In genomic region chr10:104121485-104122272, GRCh38 we compare ENCODE assay signal across 8 cellular contexts. TPM values are rescaled to one million over a fixed set of nuclear protein-coding genes. Genes with fewer than 3 reads are reported as not detected.
DNase-seq lines count a peak whose midpoint lies in the region; ATAC-seq and TF ChIP-seq lines count a peak whose summit lies in the region.

Gene SFR1 (plus strand): TSS chr10:104122171. CDS start chr10:104122184, 13 bp downstream.

- intact Hi-C loops in thyroid gland (cut with DNase I): no loop called here

- peaks cover 0 to 34% of the 10 kb centered on the region in 2 donors for H3K4me1 ChIP-seq in thyroid gland

- H3K4me3 ChIP-seq in SU-DHL-6 (ENCODE audit: insufficient read depth, low read length, poor library complexity, severe bottlenecking) (peak within 1 kb of the TSS; percentile 84), thyroid gland (replicated peaks in 1 of 3) (peak within 1 kb of the TSS; percentile 24 to 62 (median 49))

- H3K79me2 ChIP-seq in SU-DHL-6 (ENCODE audit: insufficient read depth, low read length): no peaks in the 10 kb centered on the region; the same call in none of the 2 replicates

- peak within 1 kb of the TSS; percentile 96 for H3K4me3 Mint-ChIP-seq in activated naive CD8-positive, alpha-beta T cell treated with anti-CD3 and anti-CD28 coated beads, Interleukin-2, amount 10 ng/mL, durations not matched to agents 7 days and 5 days
- H3K4me3 Mint-ChIP-seq in glutamatergic neuron (ENCODE audit: unreplicated experiment) (peak within 1 kb of the TSS; percentile 91), osteocyte (ENCODE audit: unreplicated experiment) (peak within 1 kb of the TSS; percentile 90)

- no peaks in the 10 kb centered on the region for H4K20me1 ChIP-seq in SU-DHL-6 (ENCODE audit: low read depth, low read length)

- peak; percentile 79 to 97 for TF ChIP-seq POLR2A in thyroid gland (IDR thresholded peaks at IDR 0.05)

- H3K27ac ChIP-seq in SU-DHL-6 (ENCODE audit: low read depth, low read length) (peak within 1 kb of the TSS; percentile 71), thyroid gland (peak within 1 kb of the TSS; percentile 98 to 99 (median 99))

- peaks cover 8% of the 10 kb centered on the region for H3K36me3 Mint-ChIP-seq in activated naive CD8-positive, alpha-beta T cell treated with anti-CD3 and anti-CD28 coated beads, Interleukin-2, amount 10 ng/mL, durations not matched to agents 7 days and 5 days
- no peaks in the 10 kb centered on the region for H3K36me3 Mint-ChIP-seq in glutamatergic neuron (ENCODE audit: unreplicated experiment)
- H3K36me3 Mint-ChIP-seq in osteocyte (ENCODE audit: unreplicated experiment): peaks cover 7% of the 10 kb centered on the region

- 0 to 1% methylated on average over 29 to 47 of the region's 70 CpGs for WGBS in thyroid gland, 2 donors

- peak within 1 kb of the TSS; percentile 85 for H3K9ac ChIP-seq in SU-DHL-6 (ENCODE audit: low read length)

- H3K9me2 ChIP-seq in SU-DHL-6 (replicated peaks; ENCODE audit: insufficient read depth, low read length): no peaks in the 10 kb centered on the region

- H3K27me3 Mint-ChIP-seq in activated naive CD8-positive, alpha-beta T cell treated with anti-CD3 and anti-CD28 coated beads, Interleukin-2, amount 10 ng/mL, durations not matched to agents 7 days and 5 days: peaks cover 18% of the 10 kb centered on the region
- H3K27me3 Mint-ChIP-seq in glutamatergic neuron (ENCODE audit: unreplicated experiment) (no peaks in the 10 kb centered on the region), osteocyte (ENCODE audit: unreplicated experiment) (no peaks in the 10 kb centered on the region)

- H3K27me3 ChIP-seq in SU-DHL-6 (ENCODE audit: low read length) (no peaks in the 10 kb centered on the region), thyroid gland (no peaks in the 10 kb centered on the region)

- H3K9me3 ChIP-seq in SU-DHL-6 (ENCODE audit: insufficient read depth, low read length) (no peaks in the 10 kb centered on the region), thyroid gland (no peaks in the 10 kb centered on the region)

- peaks cover 24% of the 10 kb centered on the region for H3K4me1 Mint-ChIP-seq in activated naive CD8-positive, alpha-beta T cell treated with anti-CD3 and anti-CD28 coated beads, Interleukin-2, amount 10 ng/mL, durations not matched to agents 7 days and 5 days
- H3K4me1 Mint-ChIP-seq in glutamatergic neuron (ENCODE audit: low read depth, unreplicated experiment): no peaks in the 10 kb centered on the region
- H3K4me1 Mint-ChIP-seq in osteocyte (ENCODE audit: unreplicated experiment): peaks cover 25% of the 10 kb centered on the region

- DNase-seq in NCI-H128 (lab: John Stamatoyannopoulos, UW; ENCODE audit: unreplicated experiment): peak; percentile 98
- DNase-seq in activated naive CD8-positive, alpha-beta T cell treated with anti-CD3 and anti-CD28 coated beads, Interleukin-2, amount 10 ng/mL, durations not matched to agents 7 days and 5 days: peak; percentile 99
- DNase-seq in glutamatergic neuron: peak; percentile 99
- DNase-seq in osteocyte (ENCODE audit: extremely low spot score, unreplicated experiment): peak; percentile 100
- DNase-seq in thyroid gland: peak; percentile 99

- H3K9me3 Mint-ChIP-seq in activated naive CD8-positive, alpha-beta T cell treated with anti-CD3 and anti-CD28 coated beads, Interleukin-2, amount 10 ng/mL, durations not matched to agents 7 days and 5 days: no peaks in the 10 kb centered on the region
- peaks cover 3% of the 10 kb centered on the region for H3K9me3 Mint-ChIP-seq in glutamatergic neuron (ENCODE audit: unreplicated experiment)
- no peaks in the 10 kb centered on the region for H3K9me3 Mint-ChIP-seq in osteocyte (ENCODE audit: unreplicated experiment)

- H3K4me2 ChIP-seq in SU-DHL-6 (ENCODE audit: low read depth, low read length, poor library complexity, severe bottlenecking): peak within 1 kb of the TSS; percentile 86

- peak; percentile 91 for ATAC-seq in HG02759 (IDR thresholded peaks at IDR 0.05; ENCODE audit: unreplicated experiment)
- ATAC-seq in activated naive CD8-positive, alpha-beta T cell treated with anti-CD3 and anti-CD28 coated beads, Interleukin-2, amount 10 ng/mL, durations not matched to agents 7 days and 5 days (ENCODE audit: low read depth): peak; percentile 96

- H3K36me3 ChIP-seq in SU-DHL-6 (ENCODE audit: low read length) (no peaks in the 10 kb centered on the region), thyroid gland (no peaks in the 10 kb centered on the region)

- TF ChIP-seq CTCF in GM12873 (IDR thresholded peaks at IDR 0.05; ENCODE audit: insufficient read depth, low read depth, low read length, missing control alignments) (peak; percentile 60), SU-DHL-6 (IDR thresholded peaks at IDR 0.05; ENCODE audit: insufficient read depth, low read length, poor library complexity, severe bottlenecking) (peak; percentile 44), glutamatergic neuron (IDR thresholded peaks at IDR 0.05; ENCODE audit: partially characterized antibody, unreplicated experiment) (peak; percentile 73), osteocyte (IDR thresholded peaks at IDR 0.05) (peak; percentile 72), thyroid gland (IDR thresholded peaks at IDR 0.05) (peak in 5 of 6 experiments; percentile 41 to 67 (median 52))

- POLR2A ChIA-PET in activated naive CD8-positive, alpha-beta T cell treated with anti-CD3 and anti-CD28 coated beads, Interleukin-2, amount 10 ng/mL, durations not matched to agents 7 days and 5 days (lab: Charles Lee): interaction anchor here (0.6 to 3.5 kb wide), 27 partner anchors 11 to 428 kb away, joined by 3 to 28 read pairs (median 5); partner anchors contain the start of genes CFAP43, GSTO1, ITPRIP and SLK

- H3K27ac Mint-ChIP-seq in activated naive CD8-positive, alpha-beta T cell treated with anti-CD3 and anti-CD28 coated beads, Interleukin-2, amount 10 ng/mL, durations not matched to agents 7 days and 5 days: peak within 1 kb of the TSS; percentile 98
- H3K27ac Mint-ChIP-seq in glutamatergic neuron (ENCODE audit: unreplicated experiment): peak within 1 kb of the TSS; percentile 95
- H3K27ac Mint-ChIP-seq in osteocyte (ENCODE audit: unreplicated experiment): peak within 1 kb of the TSS; percentile 100

- H2AFZ ChIP-seq in SU-DHL-6 (ENCODE audit: low read depth, low read length, severe bottlenecking): peak within 1 kb of the TSS; percentile 97

- H3F3A ChIP-seq in SU-DHL-6 (ENCODE audit: insufficient read depth): peaks cover 10% of the 10 kb centered on the region; the same call in 1 of the 2 replicates

RNA-seq across cellular contexts. Expression of gene SFR1, which starts in this region (rescaled TPM):
- 10 to 100 TPM; 13.3 to 15.7 TPM for total RNA-seq in activated naive CD8-positive, alpha-beta T cell treated with anti-CD3 and anti-CD28 coated beads, Interleukin-2, amount 10 ng/mL, durations not matched to agents 7 days and 5 days
- total RNA-seq in glutamatergic neuron (ENCODE audit: unreplicated experiment) (4.7 TPM), osteocyte (7.0 and 7.9 TPM in 2 replicates), thyroid gland (10 to 100 TPM in 1 of 4 donors, 1 to 10 TPM in 3; 4.5 to 12.1 (median 5.1) TPM)

Comparison
In these comparisons a context has a peak if more than half of its experiments do, and no peak if none do; other contexts are left out.
1. Peak in every context shown above with its lines: DNase-seq, ATAC-seq, H3K4me3 ChIP-seq and H3K27ac ChIP-seq.